Comparison of ENCODE assay signal across 8 cellular contexts in genomic region chr2:26922638-26923466, GRCh38. TPM values are rescaled to one million over a fixed set of nuclear protein-coding genes. Genes with fewer than 3 reads are reported as not detected.
DNase-seq lines count a peak whose midpoint lies in the region; ATAC-seq and TF ChIP-seq lines count a peak whose summit lies in the region.

No MANE protein-coding gene starts in this region.

- H3K4me3 ChIP-seq in HEK293 (ENCODE audit: low read depth, low read length) (no peak overlapping the region), epithelial cell of esophagus (ENCODE audit: low read length) (no peak overlapping the region), tibial artery (no peak overlapping the region), coronary artery (no peak overlapping the region)
- no peak overlapping the region for H3K4me3 ChIP-seq in naive thymus-derived CD4-positive, alpha-beta T cell (ENCODE audit: low read length)

- H3K27ac Mint-ChIP-seq in naive thymus-derived CD4-positive, alpha-beta T cell: peak overlapping the region in 1 of 9 donors; percentile 15

- TF ChIP-seq CTCF in C4-2B (conservative IDR thresholded peaks at IDR 0.05) (peak; percentile 84), HEK293 (tag by site-specific recombination; IDR thresholded peaks at IDR 0.05) (peak; percentile 83), epithelial cell of esophagus (IDR thresholded peaks at IDR 0.05; ENCODE audit: insufficient read depth, low read depth, low read length, missing control alignments) (peak; percentile 54), tibial artery (IDR thresholded peaks at IDR 0.05) (peak; percentile 42 to 44), coronary artery (IDR thresholded peaks at IDR 0.05) (no peak)

- CTCF ChIA-PET in HEK293 (lab: Yijun Ruan, JAX): interaction anchor here (0.6 to 5.0 kb wide), 30 partner anchors 10 to 319 kb away, joined by 3 to 100 read pairs (median 4); partner anchors contain the start of gene DPYSL5
- CTCF ChIA-PET in naive thymus-derived CD4-positive, alpha-beta T cell (lab: Charles Lee): interaction anchor here (0.5 to 1.4 kb wide), 12 partner anchors 14 to 539 kb away, joined by 3 to 6 read pairs (median 3); partner anchors contain the start of gene DPYSL5

- H3K36me3 ChIP-seq in HEK293 (ENCODE audit: control insufficient read depth in 2 of 2, insufficient read depth in 1 of 2, low read length in 2 of 2) (peaks cover 0 to 17% of the 10 kb centered on the region in 2 experiments; a peak in 1 of 3 replicates), tibial artery (no peaks in the 10 kb centered on the region)
- H3K36me3 ChIP-seq in naive thymus-derived CD4-positive, alpha-beta T cell (ENCODE audit: control insufficient read depth in 2 of 3, insufficient read depth in 3 of 3, low read length in 3 of 3): no peaks in the 10 kb centered on the region

- no peaks in the 10 kb centered on the region for H3K9me3 Mint-ChIP-seq in naive thymus-derived CD4-positive, alpha-beta T cell

- no peaks in the 10 kb centered on the region for H3K27me3 ChIP-seq in naive thymus-derived CD4-positive, alpha-beta T cell (ENCODE audit: control insufficient read depth in 2 of 2, insufficient read depth in 2 of 2, low read length in 2 of 2)
- H3K27me3 ChIP-seq in tibial artery: peaks cover 0 to 18% of the 10 kb centered on the region in 2 donors

- peaks cover 0 to 9% (median 3%) of the 10 kb centered on the region in 7 donors for H3K4me1 Mint-ChIP-seq in naive thymus-derived CD4-positive, alpha-beta T cell

- peak overlapping the region in 1 of 10 donors; percentile 24 for H3K4me3 Mint-ChIP-seq in naive thymus-derived CD4-positive, alpha-beta T cell

- DNase-seq in NCI-H524 (lab: John Stamatoyannopoulos, UW) (peak; percentile 61 to 81), epithelial cell of esophagus (ENCODE audit: low read depth) (peak; percentile 46), tibial artery (peak; percentile 31 to 63), coronary artery (ENCODE audit: low spot score) (no peak)
- DNase-seq in activated CD4-positive, alpha-beta T cell treated with anti-CD3 and anti-CD28 coated beads, Interleukin-2, amount 50 U/mL, for 4 hours: peak; percentile 18 to 30
- DNase-seq in naive thymus-derived CD4-positive, alpha-beta T cell: peak in 7 of 9 donors; percentile 4 to 48 (median 39)

- intact Hi-C loops in naive thymus-derived CD4-positive, alpha-beta T cell (cut with micrococcal nuclease): loop anchor here (1.0 to 10.0 kb wide), 3 partner anchors 76 to 318 kb away; partner anchors contain the start of gene DPYSL5 (in 1 of the 2)
- intact Hi-C loops in tibial artery (cut with DNase I; ENCODE audit: low total_unique reads): no loop called here

- peak; percentile 85 for ATAC-seq in naive thymus-derived CD4-positive, alpha-beta T cell

- H3K27ac ChIP-seq in C4-2B (no peak overlapping the region), HEK293 (ENCODE audit: extremely low read depth, low read depth, low read length) (no peak overlapping the region), tibial artery (no peak overlapping the region), coronary artery (no peak overlapping the region)
- H3K27ac ChIP-seq in naive thymus-derived CD4-positive, alpha-beta T cell (ENCODE audit: low read depth, low read length): no peak overlapping the region

- H3K27me3 Mint-ChIP-seq in naive thymus-derived CD4-positive, alpha-beta T cell: peaks cover 0 to 27% (median 20%) of the 10 kb centered on the region in 5 donors

- no peaks in the 10 kb centered on the region for H3K36me3 Mint-ChIP-seq in naive thymus-derived CD4-positive, alpha-beta T cell

- POLR2A ChIA-PET in HEK293 (lab: Yijun Ruan, JAX): interaction anchor here (0.7 to 1.7 kb wide), 3 partner anchors 74 to 267 kb away, joined by 3 to 9 read pairs (median 7); no protein-coding TSS in a partner anchor
- POLR2A ChIA-PET in naive thymus-derived CD4-positive, alpha-beta T cell (lab: Charles Lee): no interaction called here

- H3K9me3 ChIP-seq in HEK293 (ENCODE audit: control insufficient read depth, insufficient read depth, low read depth, low read length) (no peaks in the 10 kb centered on the region), tibial artery (no peaks in the 10 kb centered on the region)
- no peaks in the 10 kb centered on the region for H3K9me3 ChIP-seq in naive thymus-derived CD4-positive, alpha-beta T cell (ENCODE audit: control insufficient read depth in 2 of 3, low read length in 3 of 3)

- peaks cover 5% of the 10 kb centered on the region for H3K4me1 ChIP-seq in HEK293 (ENCODE audit: control insufficient read depth, insufficient read depth, low read length)
- no peaks in the 10 kb centered on the region for H3K4me1 ChIP-seq in naive thymus-derived CD4-positive, alpha-beta T cell (ENCODE audit: control insufficient read depth in 2 of 2, insufficient read depth in 2 of 2, low read length in 2 of 2)
- H3K4me1 ChIP-seq in tibial artery: no peaks in the 10 kb centered on the region

TF ChIP-seq in HEK293, 187 proteins besides CTCF, POLR2A, EP300 and RAD21 (continues in another document):
- TF ChIP-seq ZEB2 (tag by site-specific recombination; IDR thresholded peaks at IDR 0.05) (0 out of 2 replicates have a peak, but pooled peaks have one; percentile 31), YY1 (tag by site-specific recombination; IDR thresholded peaks at IDR 0.05) (no peak), ZBTB20 (tag by site-specific recombination; IDR thresholded peaks at IDR 0.05) (peak; percentile 48; the same call in 1 of the 2 replicates), ZNF701 (tag by site-specific recombination; IDR thresholded peaks at IDR 0.05) (no peak), SP3 (tag by site-specific recombination; IDR thresholded peaks at IDR 0.05) (no peak), ZFP37 (tag by site-specific recombination; IDR thresholded peaks at IDR 0.05) (no peak), IKZF3 (tag by site-specific recombination; IDR thresholded peaks at IDR 0.05) (0 out of 2 replicates have a peak, but pooled peaks have one; percentile 13), PATZ1 (tag by site-specific recombination; IDR thresholded peaks at IDR 0.05) (peak; percentile 22; the same call in 1 of the 2 replicates), ZNF174 (tag by site-specific recombination; IDR thresholded peaks at IDR 0.05) (no peak), PRDM1 (tag by site-specific recombination; IDR thresholded peaks at IDR 0.05) (0 out of 2 replicates have a peak, but pooled peaks have one; percentile 6), ZNF366 (tag by site-specific recombination; conservative IDR thresholded peaks at IDR 0.05) (peak; percentile 31; the same call in 1 of the 2 replicates), PRDM6 (tag by site-specific recombination; IDR thresholded peaks at IDR 0.05) (peak; percentile 29; the same call in 1 of the 2 replicates), ZNF19 (tag by site-specific recombination; IDR thresholded peaks at IDR 0.05; ENCODE audit: low read depth) (no peak), SP7 (tag by site-specific recombination; IDR thresholded peaks at IDR 0.05) (peak; percentile 46; the same call in 1 of the 2 replicates), ZBTB17 (tag by site-specific recombination; IDR thresholded peaks at IDR 0.05) (peak; percentile 85), GLIS1 (tag by site-specific recombination; IDR thresholded peaks at IDR 0.05) (peak; percentile 24; the same call in 1 of the 2 replicates), ZNF654 (tag by site-specific recombination; IDR thresholded peaks at IDR 0.05; ENCODE audit: low read depth) (peak; percentile 15), ZNF121 (tag by site-specific recombination; IDR thresholded peaks at IDR 0.05) (peak; percentile 29; the same call in 1 of the 2 replicates), SCRT2 (tag by site-specific recombination; IDR thresholded peaks at IDR 0.05) (peak; percentile 80), ZNF600 (tag by site-specific recombination; IDR thresholded peaks at IDR 0.05) (peak; percentile 53; the same call in 1 of the 2 replicates), OSR2 (tag by site-specific recombination; IDR thresholded peaks at IDR 0.05) (peak; percentile 61), ZFHX2 (tag by site-specific recombination; conservative IDR thresholded peaks at IDR 0.05) (0 out of 2 replicates have a peak, but pooled peaks have one; percentile 23)

RNA-seq across cellular contexts. Expression of gene MAPRE3, which starts 47.6 kb away (rescaled TPM):
- total RNA-seq in naive thymus-derived CD4-positive, alpha-beta T cell: 1 to 10 TPM; 1.8 to 6.0 (median 4.5) TPM
- 1 to 10 TPM; 1.9 to 2.6 TPM for polyA plus RNA-seq in naive thymus-derived CD4-positive, alpha-beta T cell
